10 cellular contexts compared by ENCODE assay signal in the genomic region with DNA sequence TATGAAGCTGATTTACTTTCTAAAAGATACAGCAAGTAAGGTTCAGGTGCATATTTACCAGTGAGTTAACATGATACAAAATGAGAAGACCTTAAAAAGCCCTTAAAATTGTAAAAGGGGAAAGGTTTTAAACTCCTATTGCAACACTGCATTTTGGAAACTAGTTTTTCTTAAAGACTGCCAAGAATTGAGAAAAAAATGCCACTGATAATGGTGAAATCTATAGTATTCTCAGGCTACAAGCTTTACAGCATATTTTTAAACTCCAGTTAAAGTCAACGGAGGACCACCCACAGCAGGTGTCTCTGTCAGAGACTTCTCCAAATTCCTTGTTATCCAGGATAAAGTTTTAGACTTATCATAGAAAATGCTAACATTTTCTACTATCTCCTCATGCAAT.
"Had no signal": no experiment of that assay in that cellular context is flagged by ENCODE, and none has a peak within 500 bp of the region (broad histone marks: within the 10 kb centered on the region; RNA-seq: fewer than 3 reads in every experiment).

No MANE protein-coding gene starts in this region.

- DNase-seq: activated CD4-positive, alpha-beta T cell treated with anti-CD3 and anti-CD28 coated beads for 1 hour; hypothalamus; stimulated activated CD4-positive, alpha-beta T cell treated with anti-CD3 and anti-CD28 coated beads, Interleukin-4, amount 100 ng/mL, for 1 hour; stimulated activated CD8-positive, alpha-beta memory T cell treated with anti-CD3 and anti-CD28 coated beads, Interleukin-4, amount 100 ng/mL, for 48 hours; stimulated activated naive CD8-positive, alpha-beta T cell treated with anti-CD3 and anti-CD28 coated beads, Interleukin-15, amount 100 ng/mL, for 72 hours had no signal

- H3K27ac Mint-ChIP-seq: neural progenitor cell; T-helper 2 cell treated with Interferon-gamma antibody and Interleukin-4, amounts not matched to agents 5 μg/mL and 100 μg/mL, for 36 hours had no signal

- ATAC-seq: stimulated activated naive CD8-positive, alpha-beta T cell treated with anti-CD3 and anti-CD28 coated beads, Interleukin-15, amount 100 ng/mL, for 72 hours had no signal

- H3K27me3 ChIP-seq: cardiac muscle cell, neural progenitor cell had no signal

- H3K4me2 ChIP-seq: neural progenitor cell had no signal

- H2AFZ ChIP-seq: neural progenitor cell, parathyroid adenoma had no signal

- H3K27ac ChIP-seq: cardiac muscle cell, neural progenitor cell, parathyroid adenoma, thoracic aorta had no signal

- H3K9me3 Mint-ChIP-seq: neural progenitor cell; stimulated activated naive CD8-positive, alpha-beta T cell treated with anti-CD3 and anti-CD28 coated beads, Interleukin-15, amount 100 ng/mL, for 72 hours; T-helper 2 cell treated with Interferon-gamma antibody and Interleukin-4, amounts not matched to agents 5 μg/mL and 100 μg/mL, for 36 hours had no signal

- H3K79me2 ChIP-seq: parathyroid adenoma had no signal

- H3K27me3 Mint-ChIP-seq: stimulated activated naive CD8-positive, alpha-beta T cell treated with anti-CD3 and anti-CD28 coated beads, Interleukin-15, amount 100 ng/mL, for 72 hours had no signal

- H3K4me3 ChIP-seq: cardiac muscle cell, neural progenitor cell, thoracic aorta had no signal

- H3K4me1 ChIP-seq: parathyroid adenoma had no signal

- H3K4me3 Mint-ChIP-seq: neural progenitor cell; stimulated activated naive CD8-positive, alpha-beta T cell treated with anti-CD3 and anti-CD28 coated beads, Interleukin-15, amount 100 ng/mL, for 72 hours; T-helper 2 cell treated with Interferon-gamma antibody and Interleukin-4, amounts not matched to agents 5 μg/mL and 100 μg/mL, for 36 hours had no signal

- H3K36me3 ChIP-seq: neural progenitor cell had no signal
